ENCODE assay signal across 8 cellular contexts in genomic region chr14:65222434-65222833, GRCh38.
DNase-seq lines count a peak whose midpoint lies in the region; ATAC-seq and TF ChIP-seq lines count a peak whose summit lies in the region.

No MANE protein-coding gene starts in this region.

- peak; percentile 87 for TF ChIP-seq CTCF in CD14-positive monocyte (IDR thresholded peaks at IDR 0.05)
- TF ChIP-seq CTCF in activated CD8-positive, alpha-beta T cell treated with anti-CD3 and anti-CD28 coated beads for 36 hours (IDR thresholded peaks at IDR 0.05), result peak; percentile 95
- TF ChIP-seq CTCF in endodermal cell (conservative IDR thresholded peaks at IDR 0.05), result peak; percentile 91
- peak; percentile 52 to 74 for TF ChIP-seq CTCF in suprapubic skin (IDR thresholded peaks at IDR 0.05)

- peaks cover 15% of the 10 kb centered on the region for H3K4me1 ChIP-seq in endodermal cell (ENCODE audit: control insufficient read depth, insufficient read depth, low read length)
- H3K4me1 ChIP-seq in suprapubic skin, result peaks cover 16% of the 10 kb centered on the region

- H3K9me3 ChIP-seq in endodermal cell (ENCODE audit: control insufficient read depth, low read length) (no peaks in the 10 kb centered on the region), suprapubic skin (no peaks in the 10 kb centered on the region)

- H3K36me3 ChIP-seq in endodermal cell (ENCODE audit: control insufficient read depth, insufficient read depth, low read length), result no peaks in the 10 kb centered on the region
- H3K36me3 ChIP-seq in suprapubic skin, result no peaks in the 10 kb centered on the region

- no peak for TF ChIP-seq EP300 in suprapubic skin (IDR thresholded peaks at IDR 0.05)

- H3K9ac ChIP-seq in endodermal cell (ENCODE audit: extremely low read depth, low read length, poor library complexity, severe bottlenecking), result no peak overlapping the region

- WGBS in endodermal cell (ENCODE audit: insufficient coverage in 1 of 2, insufficient read length in 1 of 2), 2 experiments, result 31 to 32% methylated on average over 7 to 8 of the region's 8 CpGs
- 21% methylated on average over 8 of the region's 8 CpGs for WGBS in suprapubic skin

- no peak overlapping the region for H3K4me3 ChIP-seq in endodermal cell (ENCODE audit: low read length)
- no peak overlapping the region for H3K4me3 ChIP-seq in suprapubic skin

- H3K9me3 Mint-ChIP-seq in CD14-positive monocyte (no peaks in the 10 kb centered on the region), endodermal cell (no peaks in the 10 kb centered on the region)
- H3K9me3 Mint-ChIP-seq in activated CD8-positive, alpha-beta T cell treated with anti-CD3 and anti-CD28 coated beads for 36 hours, result no peaks in the 10 kb centered on the region

- CTCF ChIA-PET in activated CD8-positive, alpha-beta T cell treated with anti-CD3 and anti-CD28 coated beads for 36 hours (lab: Charles Lee), result interaction anchor here (0.6 to 5.7 kb wide), 8 partner anchors 36 to 216 kb away, joined by 3 to 44 read pairs (median 4); partner anchors contain the start of gene FUT8

- POLR2A ChIA-PET in activated CD8-positive, alpha-beta T cell treated with anti-CD3 and anti-CD28 coated beads for 36 hours (lab: Charles Lee), result interaction anchor here (1.0 kb wide), 1 partner anchor 35 kb away, joined by 3 read pairs; no protein-coding TSS in a partner anchor

- H3K36me3 Mint-ChIP-seq in CD14-positive monocyte (no peaks in the 10 kb centered on the region), endodermal cell (ENCODE audit: low read depth) (no peaks in the 10 kb centered on the region)
- H3K36me3 Mint-ChIP-seq in activated CD8-positive, alpha-beta T cell treated with anti-CD3 and anti-CD28 coated beads for 36 hours (ENCODE audit: low read depth), result no peaks in the 10 kb centered on the region

- ATAC-seq in GM21737 (IDR thresholded peaks at IDR 0.05; ENCODE audit: unreplicated experiment) (peak; percentile 48), HG03159 (IDR thresholded peaks at IDR 0.05; ENCODE audit: unreplicated experiment) (no peak)
- ATAC-seq in activated CD8-positive, alpha-beta T cell treated with anti-CD3 and anti-CD28 coated beads for 36 hours, result peak; percentile 96

- DNase-seq in CD14-positive monocyte (ENCODE audit: low spot score) (no peak), NCI-H2107 (lab: John Stamatoyannopoulos, UW) (peak; percentile 13), endodermal cell (peak; percentile 86), myocyte (ENCODE audit: low read depth) (peak; percentile 58), suprapubic skin (ENCODE audit: low spot score in 2 of 2) (peak in 1 of 2 donors; percentile 61)
- peak; percentile 74 for DNase-seq in activated CD8-positive, alpha-beta T cell treated with anti-CD3 and anti-CD28 coated beads for 36 hours

- H3K27ac ChIP-seq in endodermal cell (ENCODE audit: low read depth, low read length) (no peak overlapping the region), suprapubic skin (no peak overlapping the region)

- TF ChIP-seq POLR2A in suprapubic skin (IDR thresholded peaks at IDR 0.05), result no peak

- H3K27ac Mint-ChIP-seq in CD14-positive monocyte (peak overlapping the region in 1 of 7 donors; percentile 50), endodermal cell (no peak overlapping the region)
- peak overlapping the region; percentile 69 for H3K27ac Mint-ChIP-seq in activated CD8-positive, alpha-beta T cell treated with anti-CD3 and anti-CD28 coated beads for 36 hours

- H3K27me3 ChIP-seq in endodermal cell (ENCODE audit: control insufficient read depth, insufficient read depth, low read length, poor library complexity, severe bottlenecking) (no peaks in the 10 kb centered on the region), suprapubic skin (no peaks in the 10 kb centered on the region)

- H3K4me1 Mint-ChIP-seq in CD14-positive monocyte (peaks cover 12% of the 10 kb centered on the region), endodermal cell (peaks cover 38% of the 10 kb centered on the region)
- H3K4me1 Mint-ChIP-seq in activated CD8-positive, alpha-beta T cell treated with anti-CD3 and anti-CD28 coated beads for 36 hours (ENCODE audit: low read depth), result peaks cover 22% of the 10 kb centered on the region

- H3K27me3 Mint-ChIP-seq in CD14-positive monocyte (ENCODE audit: low read depth in 3 of 3), result peaks cover 0 to 4% (median 0%) of the 10 kb centered on the region in 3 donors
- H3K27me3 Mint-ChIP-seq in activated CD8-positive, alpha-beta T cell treated with anti-CD3 and anti-CD28 coated beads for 36 hours, result no peaks in the 10 kb centered on the region
- H3K27me3 Mint-ChIP-seq in endodermal cell (ENCODE audit: insufficient read depth), result peaks cover 7% of the 10 kb centered on the region

- intact Hi-C loops in CD14-positive monocyte (cut with micrococcal nuclease), result loop anchor here in 1 of 2 donors (10.0 kb wide), 1 partner anchor 602 kb away; no protein-coding TSS in a partner anchor
- intact Hi-C loops in activated CD8-positive, alpha-beta T cell treated with anti-CD3 and anti-CD28 coated beads for 36 hours (cut with micrococcal nuclease), result loop anchor here (5.0 kb wide), 1 partner anchor 185 kb away; no protein-coding TSS in a partner anchor

- H3K4me3 Mint-ChIP-seq in CD14-positive monocyte (no peak overlapping the region), endodermal cell (no peak overlapping the region)
- no peak overlapping the region for H3K4me3 Mint-ChIP-seq in activated CD8-positive, alpha-beta T cell treated with anti-CD3 and anti-CD28 coated beads for 36 hours
